Comparison of ENCODE assay signal across 17 cellular contexts in the genomic region with DNA sequence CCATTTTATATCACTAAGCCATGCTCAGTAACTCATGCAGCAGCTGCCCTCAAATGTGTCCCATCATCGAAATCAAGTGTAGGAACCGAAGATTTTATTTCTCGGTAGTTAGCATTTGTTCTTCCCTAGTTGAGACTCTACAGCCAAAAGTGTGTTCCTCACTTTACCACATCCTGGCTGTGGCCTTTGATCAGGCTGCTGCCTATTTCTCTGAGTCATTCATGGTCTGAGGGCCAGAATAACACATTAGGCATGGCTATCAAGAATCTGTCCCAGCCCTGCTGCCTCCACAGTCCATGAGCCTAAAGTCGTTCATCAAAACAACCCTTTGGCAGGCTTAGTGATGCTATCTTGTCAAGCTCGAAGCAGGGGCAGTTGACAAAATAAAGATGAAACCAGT.
"Had no signal": no experiment of that assay in that cellular context is flagged by ENCODE, and none has a peak within 500 bp of the region (broad histone marks: within the 10 kb centered on the region; RNA-seq: fewer than 3 reads in every experiment).

No MANE protein-coding gene starts in this region.

- H3K36me3 ChIP-seq: esophagus muscularis mucosa had no signal

- FAIRE-seq: endometrium had no signal

- H3K4me3 ChIP-seq: esophagus muscularis mucosa, psoas muscle, testis had no signal

- H3K27me3 ChIP-seq: esophagus muscularis mucosa, testis had no signal

- H3K9me3 ChIP-seq: esophagus muscularis mucosa, psoas muscle, testis had no signal

- DNase-seq: activated CD4-positive, alpha-beta T cell treated with anti-CD3 and anti-CD28 coated beads, Interleukin-2, amount 50 U/mL, for 48 hours; activated CD4-positive, CD25-positive, alpha-beta regulatory T cell treated with anti-CD3 and anti-CD28 coated beads, Interleukin-2, amount 50 U/mL, for 72 hours; activated CD8-positive, alpha-beta memory T cell treated with anti-CD3 and anti-CD28 coated beads, Interleukin-2, amount 10 ng/mL, durations not matched to agents 7 days and 5 days; activated effector memory CD4-positive, alpha-beta T cell treated with anti-CD3 and anti-CD28 coated beads, Interleukin-2, amount 50 U/mL, for 16 hours; activated T-cell treated with anti-CD3 and anti-CD28 coated beads, Interleukin-2, amount 50 U/mL, for 24 hours; amygdala; foreskin fibroblast; immature natural killer cell; left colon; naive thymus-derived CD8-positive, alpha-beta T cell; occipital lobe; stimulated activated CD4-positive, alpha-beta T cell treated with anti-CD3 and anti-CD28 coated beads, Interleukin-4, amount 100 ng/mL, for 24 hours; stimulated activated naive CD8-positive, alpha-beta T cell treated with anti-CD3 and anti-CD28 coated beads, Interleukin-15, amount 100 ng/mL, for 72 hours; testis had no signal

- H3K27ac ChIP-seq: esophagus muscularis mucosa, psoas muscle, testis had no signal

- H3K4me1 ChIP-seq: esophagus muscularis mucosa, psoas muscle, testis had no signal
